In genomic region chr3:157130138-157130880, GRCh38 we compare ENCODE assay signal across 8 cellular contexts. TPM values are rescaled to one million over a fixed set of nuclear protein-coding genes. Genes with fewer than 3 reads are reported as not detected.
A peak's percentile ranks its signal among the peaks of the same experiment; 100 is the strongest.
DNase-seq lines count a peak whose midpoint lies in the region; ATAC-seq and TF ChIP-seq lines count a peak whose summit lies in the region.

No MANE protein-coding gene starts in this region.

- no peak overlapping the region for H3K4me2 ChIP-seq in DND-41 (ENCODE audit: insufficient read depth, low read length)

- DNase-seq in DND-41 (peak; percentile 58), NCI-H1417 treated with DMSO at 0.1 percent for 48 hours (lab: John Stamatoyannopoulos, UW) (peak; percentile 82), cerebellar cortex (ENCODE audit: low spot score) (peak; percentile 35)
- DNase-seq in activated CD4-positive, alpha-beta T cell treated with anti-CD3 and anti-CD28 coated beads for 1 hour = peak; percentile 67
- DNase-seq in stimulated activated CD4-positive, alpha-beta T cell treated with anti-CD3 and anti-CD28 coated beads, Interleukin-4, amount 100 ng/mL, for 24 hours = peak; percentile 70

- no peaks in the 10 kb centered on the region for H3K36me3 ChIP-seq in DND-41 (ENCODE audit: insufficient read depth, low read length)
- H3K36me3 ChIP-seq in liver (ENCODE audit: control insufficient read depth in 4 of 4, insufficient read depth in 3 of 4, low read depth in 1 of 4, low read length in 3 of 4) = no peaks in the 10 kb centered on the region

- H2AFZ ChIP-seq in DND-41 (ENCODE audit: low read depth, low read length) = peak overlapping the region; percentile 30; the same call in 1 of the 2 replicates

- TF ChIP-seq RAD21 in liver (IDR thresholded peaks at IDR 0.05) = peak; percentile 71 to 76

- ATAC-seq in DND-41 (ENCODE audit: insufficient read depth, low read depth) = peak; percentile 74
- ATAC-seq in HG02798 (IDR thresholded peaks at IDR 0.05; ENCODE audit: poor library complexity, unreplicated experiment) = no peak
- no peak for ATAC-seq in GM21390 (IDR thresholded peaks at IDR 0.05; ENCODE audit: unreplicated experiment)

- H3K27me3 ChIP-seq in DND-41 (ENCODE audit: insufficient read depth, low read length, poor library complexity) (no peaks in the 10 kb centered on the region), liver (ENCODE audit: control insufficient read depth in 4 of 4, insufficient read depth in 4 of 4, low read length in 3 of 4) (no peaks in the 10 kb centered on the region)

- H3K9me3 ChIP-seq in DND-41 (ENCODE audit: insufficient read depth, low read length, severe bottlenecking) (no peaks in the 10 kb centered on the region), liver (ENCODE audit: control insufficient read depth in 4 of 4, low read length in 3 of 4) (no peaks in the 10 kb centered on the region)

- no peaks in the 10 kb centered on the region for H4K20me1 ChIP-seq in DND-41 (ENCODE audit: insufficient read depth, low read length)

- H3K4me3 ChIP-seq in DND-41 (ENCODE audit: low read depth in 1 of 2, low read length in 2 of 2) (no peak overlapping the region), liver (ENCODE audit: low read depth in 1 of 3, low read length in 3 of 3) (no peak overlapping the region)

- no peaks in the 10 kb centered on the region for H3K79me2 ChIP-seq in DND-41 (ENCODE audit: insufficient read depth, low read length)

- WGBS in liver = 49% methylated on average over 24 of the region's 24 CpGs

- H3K9ac ChIP-seq in DND-41 (ENCODE audit: low read depth, low read length) (no peak overlapping the region), liver (ENCODE audit: low read depth in 1 of 2, low read length in 2 of 2) (no peak overlapping the region)

- H3K4me1 ChIP-seq in DND-41 (ENCODE audit: insufficient read depth, low read length) = peaks cover 8% of the 10 kb centered on the region; the same call in 1 of the 2 replicates
- H3K4me1 ChIP-seq in liver (ENCODE audit: control insufficient read depth in 4 of 4, insufficient read depth in 4 of 4, low read length in 3 of 4) = peaks cover 17 to 40% (median 30%) of the 10 kb centered on the region in 4 donors

- H3K27ac ChIP-seq in DND-41 (ENCODE audit: low read length) (no peak overlapping the region), liver (ENCODE audit: low read depth in 1 of 2, low read length in 2 of 2) (peak overlapping the region; percentile 30 to 74)

- TF ChIP-seq CTCF in DND-41 (IDR thresholded peaks at IDR 0.05; ENCODE audit: borderline replicate concordance, extremely low read depth, low read length, poor library complexity, severe bottlenecking) (peak; percentile 66), liver (IDR thresholded peaks at IDR 0.05; ENCODE audit: low read depth, low read length, missing input control) (peak; percentile 56)

TF ChIP-seq in liver, 16 proteins besides CTCF, POLR2A, EP300 and RAD21:
- TF ChIP-seq FOXA2 (IDR thresholded peaks at IDR 0.05) (no peak), JUND (IDR thresholded peaks at IDR 0.05) (no peak), NR2F2 (IDR thresholded peaks at IDR 0.05) (no peak), ZBTB33 (IDR thresholded peaks at IDR 0.05) (no peak), ATF3 (IDR thresholded peaks at IDR 0.05) (no peak), REST (IDR thresholded peaks at IDR 0.05) (no peak), FOXA1 (IDR thresholded peaks at IDR 0.05) (no peak), SP1 (IDR thresholded peaks at IDR 0.05) (no peak), HNF4A (conservative IDR thresholded peaks at IDR 0.05) (no peak), RXRA (IDR thresholded peaks at IDR 0.05) (no peak), EGR1 (IDR thresholded peaks at IDR 0.05; ENCODE audit: low read depth in 2 of 2) (no peak), GABPA (IDR thresholded peaks at IDR 0.05 in 1 of 2, conservative IDR thresholded peaks at IDR 0.05 in 1 of 2) (no peak), YY1 (IDR thresholded peaks at IDR 0.05) (no peak), HNF4G (IDR thresholded peaks at IDR 0.05) (no peak)

RNA-seq across cellular contexts. Expression of gene CCNL1, which starts 29.6 kb away (rescaled TPM):
- total RNA-seq in liver = 100 to 1,000 TPM in 1 of 2 donors, 10 to 100 TPM in 1; 83.7 to 163 TPM
- polyA plus RNA-seq in liver = 100 to 1,000 TPM in 1 of 2 donors, 10 to 100 TPM in 1; 22.7 to 106 TPM
